ENCODE assay signal across 14 cellular contexts in the genomic region with DNA sequence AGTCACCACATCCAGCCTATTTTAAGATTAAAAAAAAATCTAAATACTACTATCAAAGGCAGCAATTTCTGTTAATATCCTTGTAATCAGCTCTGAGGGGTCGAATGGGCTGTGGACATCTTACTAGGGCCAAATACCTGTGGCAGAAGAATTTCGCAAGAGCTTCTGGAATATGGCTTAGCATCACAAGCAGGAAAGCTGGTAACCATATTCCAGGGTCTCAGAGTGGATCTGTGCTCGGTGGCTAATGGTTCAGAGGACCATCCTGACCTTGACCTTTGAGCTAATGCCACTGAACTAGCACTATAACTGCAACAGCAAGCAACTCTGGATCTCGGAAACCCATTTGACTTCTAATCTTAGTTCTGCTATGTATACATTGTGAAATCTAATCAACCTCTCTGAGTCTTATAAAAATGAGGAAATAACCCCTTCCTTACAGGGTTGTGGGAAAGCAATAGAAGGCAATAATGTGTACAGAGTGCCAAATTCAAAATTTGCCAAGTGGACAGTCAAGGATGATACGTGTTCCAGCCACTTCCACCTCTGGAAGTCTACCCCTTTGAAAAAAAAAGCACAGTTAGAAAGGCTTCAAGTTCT.
DNase-seq lines count a peak whose midpoint lies in the region; ATAC-seq and TF ChIP-seq lines count a peak whose summit lies in the region.
"Had no signal": no experiment of that assay in that cellular context is flagged by ENCODE, and none has a peak within 500 bp of the region (broad histone marks: within the 10 kb centered on the region; RNA-seq: fewer than 3 reads in every experiment).

No MANE protein-coding gene starts in this region.

- CTCF ChIA-PET in activated CD8-positive, alpha-beta memory T cell treated with anti-CD3 and anti-CD28 coated beads, Interleukin-2, amount 10 ng/mL, durations not matched to agents 7 days and 5 days (lab: Charles Lee): no interaction called here

- no peaks in the 10 kb centered on the region for H3K4me1 ChIP-seq in breast epithelium
- H3K4me1 ChIP-seq in lower lobe of right lung: peaks cover 6% of the 10 kb centered on the region
- H3K4me1 ChIP-seq in SJCRH30: no peaks in the 10 kb centered on the region
- no peaks in the 10 kb centered on the region for H3K4me1 ChIP-seq in transverse colon

- H3K27me3 ChIP-seq in breast epithelium (no peaks in the 10 kb centered on the region), lower lobe of right lung (ENCODE audit: low read depth) (no peaks in the 10 kb centered on the region), SJCRH30 (no peaks in the 10 kb centered on the region), transverse colon (no peaks in the 10 kb centered on the region)

- H3K27ac ChIP-seq in breast epithelium (peak overlapping the region; percentile 69 to 77), lower lobe of right lung (no peak overlapping the region), SJCRH30 (no peak overlapping the region), transverse colon (no peak overlapping the region)

- H3K4me3 Mint-ChIP-seq in activated CD8-positive, alpha-beta memory T cell treated with anti-CD3 and anti-CD28 coated beads, Interleukin-2, amount 10 ng/mL, durations not matched to agents 7 days and 5 days: no peak overlapping the region

- no peaks in the 10 kb centered on the region for H3K9me3 Mint-ChIP-seq in activated CD8-positive, alpha-beta memory T cell treated with anti-CD3 and anti-CD28 coated beads, Interleukin-2, amount 10 ng/mL, durations not matched to agents 7 days and 5 days (ENCODE audit: low read depth)

- TF ChIP-seq CTCF in breast epithelium (IDR thresholded peaks at IDR 0.05): no peak
- TF ChIP-seq CTCF in lower lobe of right lung (IDR thresholded peaks at IDR 0.05): no peak
- no peak for TF ChIP-seq CTCF in transverse colon (IDR thresholded peaks at IDR 0.05)

- H3K36me3 ChIP-seq in breast epithelium (no peaks in the 10 kb centered on the region), lower lobe of right lung (no peaks in the 10 kb centered on the region), SJCRH30 (no peaks in the 10 kb centered on the region), transverse colon (no peaks in the 10 kb centered on the region)

- H3K4me3 ChIP-seq in breast epithelium (no peak overlapping the region), lower lobe of right lung (no peak overlapping the region), SJCRH30 (no peak overlapping the region), transverse colon (no peak overlapping the region)
- H3K4me3 ChIP-seq: GM12878 had no signal

- no peaks in the 10 kb centered on the region for H3K36me3 Mint-ChIP-seq in activated CD8-positive, alpha-beta memory T cell treated with anti-CD3 and anti-CD28 coated beads, Interleukin-2, amount 10 ng/mL, durations not matched to agents 7 days and 5 days

- TF ChIP-seq EP300 in transverse colon (IDR thresholded peaks at IDR 0.05; ENCODE audit: low read depth): no peak

- DNase-seq in EH (ENCODE audit: low read depth) (peak; percentile 21), NOMO-1 treated with dmso at 0.1 percent for 144 hours (lab: John Stamatoyannopoulos, UW; ENCODE audit: unreplicated experiment) (peak; percentile 13), breast epithelium (ENCODE audit: low spot score in 2 of 2) (no peak), lower lobe of right lung (no peak), UCSD-AML1 (lab: John Stamatoyannopoulos, UW; ENCODE audit: unreplicated experiment) (no peak), SJCRH30 (no peak), transverse colon (no peak)
- no peak for DNase-seq in activated CD8-positive, alpha-beta memory T cell treated with anti-CD3 and anti-CD28 coated beads, Interleukin-2, amount 10 ng/mL, durations not matched to agents 7 days and 5 days
- DNase-seq: DMS53, NCI-H1092 treated with DMSO at 0.1 percent for 48 hours, NCI-H1694 treated with DMSO at 0.1 percent for 48 hours, NCI-H69 had no signal

- no peaks in the 10 kb centered on the region for H3K4me1 Mint-ChIP-seq in activated CD8-positive, alpha-beta memory T cell treated with anti-CD3 and anti-CD28 coated beads, Interleukin-2, amount 10 ng/mL, durations not matched to agents 7 days and 5 days

- peaks cover 3% of the 10 kb centered on the region for H3K27me3 Mint-ChIP-seq in activated CD8-positive, alpha-beta memory T cell treated with anti-CD3 and anti-CD28 coated beads, Interleukin-2, amount 10 ng/mL, durations not matched to agents 7 days and 5 days

- intact Hi-C loops in breast epithelium (cut with DNase I; ENCODE audit: low total_unique reads): no loop called here
- intact Hi-C loops in lower lobe of right lung (cut with DNase I): no loop called here
- intact Hi-C loops in transverse colon (cut with DNase I; ENCODE audit: low total_unique reads): no loop called here

- H3K9me3 ChIP-seq in breast epithelium (no peaks in the 10 kb centered on the region), lower lobe of right lung (no peaks in the 10 kb centered on the region), SJCRH30 (replicated peaks) (no peaks in the 10 kb centered on the region), transverse colon (no peaks in the 10 kb centered on the region)

- H3K27ac Mint-ChIP-seq in activated CD8-positive, alpha-beta memory T cell treated with anti-CD3 and anti-CD28 coated beads, Interleukin-2, amount 10 ng/mL, durations not matched to agents 7 days and 5 days: no peak overlapping the region
- H3K27ac Mint-ChIP-seq: CD14-positive monocyte had no signal

- TF ChIP-seq POLR2A in breast epithelium (IDR thresholded peaks at IDR 0.05) (no peak), transverse colon (IDR thresholded peaks at IDR 0.05) (no peak)

- in situ Hi-C loops in transverse colon (cut with MboI; ENCODE audit: low pct_ligation_motif_present in 1 of 4, low pct_unique_long_range_greater_than_20kb in 1 of 4, low sequenced_read_pairs in 3 of 4): no loop called here

- peak; percentile 50 to 52 for ATAC-seq in lower lobe of right lung
- no peak for ATAC-seq in activated CD8-positive, alpha-beta memory T cell treated with anti-CD3 and anti-CD28 coated beads, Interleukin-2, amount 10 ng/mL, durations not matched to agents 7 days and 5 days
- ATAC-seq: GM12878 had no signal

- WGBS in transverse colon (ENCODE audit: low coverage in 1 of 2), 2 donors: 60 to 80% methylated on average over 2 to 5 of the region's 5 CpGs

Comparison
In these comparisons a context has a peak if more than half of its experiments do, and no peak if none do; other contexts are left out.
1. DNase-seq: peak in EH (single experiment) and NOMO-1 treated with dmso at 0.1 percent for 144 hours (single experiment); none in breast epithelium (0 of 2), lower lobe of right lung (single experiment), UCSD-AML1 (single experiment), activated CD8-positive, alpha-beta memory T cell treated with anti-CD3 and anti-CD28 coated beads, Interleukin-2, amount 10 ng/mL, durations not matched to agents 7 days and 5 days (single experiment), SJCRH30 (0 of 2) and transverse colon (single experiment).
2. H3K27ac ChIP-seq: peak in breast epithelium (2 of 2); none in lower lobe of right lung (single experiment), SJCRH30 (single experiment) and transverse colon (0 of 4).